Comparison of ENCODE assay signal across 26 cellular contexts in genomic region chr14:52575858-52576257, GRCh38. TPM values are rescaled to one million over a fixed set of nuclear protein-coding genes. Genes with fewer than 3 reads are reported as not detected.
"Had no signal": no experiment of that assay in that cellular context is flagged by ENCODE, and none has a peak within 500 bp of the region (broad histone marks: within the 10 kb centered on the region; RNA-seq: fewer than 3 reads in every experiment).

No MANE protein-coding gene starts in this region.

- H3K4me1 ChIP-seq: neural progenitor cell, parathyroid adenoma, psoas muscle, spleen, tibial artery, transverse colon, upper lobe of right lung, uterus had no signal

- H3K27me3 ChIP-seq: neural progenitor cell, ovary, spleen, tibial artery, transverse colon, upper lobe of right lung, uterus had no signal

- H3K9me3 ChIP-seq: ovary, uterus had no signal

- H3K4me2 ChIP-seq: neural progenitor cell, smooth muscle cell had no signal

- H3K9ac ChIP-seq: neural progenitor cell, parathyroid adenoma had no signal

- H3K79me2 ChIP-seq: parathyroid adenoma had no signal

- H2AFZ ChIP-seq: neural progenitor cell, parathyroid adenoma had no signal

- H3K36me3 ChIP-seq: neural progenitor cell, ovary, spleen, tibial artery, transverse colon, upper lobe of right lung, uterus had no signal

- DNase-seq: naive thymus-derived CD4-positive, alpha-beta T cell; natural killer cell; occipital lobe; ovary; posterior cingulate gyrus; psoas muscle; right cardiac atrium; spleen; stimulated activated CD4-positive, alpha-beta T cell treated with anti-CD3 and anti-CD28 coated beads, Interleukin-12 subunit alpha, Interleukin-12 subunit beta, amount 100 ng/mL, for 4 hours; stimulated activated CD4-positive, alpha-beta T cell treated with anti-CD3 and anti-CD28 coated beads, Interleukin-1b, Interleukin-23, amount 100 ng/mL, for 48 hours; stimulated activated CD4-positive, alpha-beta T cell treated with anti-CD3 and anti-CD28 coated beads, Interleukin-4, amount 100 ng/mL, for 1 hour; stimulated activated CD4-positive, alpha-beta T cell treated with anti-CD3 and anti-CD28 coated beads, Interleukin-4, amount 100 ng/mL, for 4 hours; stimulated activated CD8-positive, alpha-beta memory T cell treated with anti-CD3 and anti-CD28 coated beads, Interleukin-4, amount 100 ng/mL, for 48 hours; stimulated activated naive CD4-positive, alpha-beta T cell; stimulated activated naive CD8-positive, alpha-beta T cell treated with anti-CD3 and anti-CD28 coated beads, Interleukin-15, amount 100 ng/mL, for 72 hours; stimulated activated naive CD8-positive, alpha-beta T cell treated with anti-CD3 and anti-CD28 coated beads, Interleukin-15, Interleukin-2, amounts not matched to agents 100 U/mL and 50 U/mL, for 24 hours; tibial artery; transverse colon; upper lobe of right lung; uterus had no signal

- ATAC-seq: naive thymus-derived CD4-positive, alpha-beta T cell; natural killer cell; psoas muscle; right cardiac atrium; sciatic nerve; stimulated activated memory B cell treated with anti-CD40 and anti-IgM and Interleukin-4, amounts not matched to agents 10 μg/mL and 1 μg/mL and 100 μg/mL, for 72 hours; stimulated activated naive CD8-positive, alpha-beta T cell treated with anti-CD3 and anti-CD28 coated beads, Interleukin-15, amount 100 ng/mL, for 72 hours; stimulated activated naive CD8-positive, alpha-beta T cell treated with anti-CD3 and anti-CD28 coated beads, Interleukin-15, Interleukin-2, amounts not matched to agents 100 U/mL and 50 U/mL, for 24 hours; upper lobe of right lung had no signal

- H3K27ac ChIP-seq: neural progenitor cell, ovary, parathyroid adenoma, psoas muscle, skin epidermis, spleen, tibial artery, transverse colon, upper lobe of right lung, uterus had no signal

- H3K4me3 ChIP-seq: neural progenitor cell, ovary, psoas muscle, skin epidermis, smooth muscle cell, spleen, tibial artery, transverse colon, upper lobe of right lung, uterus had no signal

RNA-seq across cellular contexts. Expression of gene GPR137C, which starts 23.2 kb away (rescaled TPM):
- polyA plus RNA-seq: naive thymus-derived CD4-positive, alpha-beta T cell had no signal
